ENCODE assay signal across 8 cellular contexts in the genomic region with DNA sequence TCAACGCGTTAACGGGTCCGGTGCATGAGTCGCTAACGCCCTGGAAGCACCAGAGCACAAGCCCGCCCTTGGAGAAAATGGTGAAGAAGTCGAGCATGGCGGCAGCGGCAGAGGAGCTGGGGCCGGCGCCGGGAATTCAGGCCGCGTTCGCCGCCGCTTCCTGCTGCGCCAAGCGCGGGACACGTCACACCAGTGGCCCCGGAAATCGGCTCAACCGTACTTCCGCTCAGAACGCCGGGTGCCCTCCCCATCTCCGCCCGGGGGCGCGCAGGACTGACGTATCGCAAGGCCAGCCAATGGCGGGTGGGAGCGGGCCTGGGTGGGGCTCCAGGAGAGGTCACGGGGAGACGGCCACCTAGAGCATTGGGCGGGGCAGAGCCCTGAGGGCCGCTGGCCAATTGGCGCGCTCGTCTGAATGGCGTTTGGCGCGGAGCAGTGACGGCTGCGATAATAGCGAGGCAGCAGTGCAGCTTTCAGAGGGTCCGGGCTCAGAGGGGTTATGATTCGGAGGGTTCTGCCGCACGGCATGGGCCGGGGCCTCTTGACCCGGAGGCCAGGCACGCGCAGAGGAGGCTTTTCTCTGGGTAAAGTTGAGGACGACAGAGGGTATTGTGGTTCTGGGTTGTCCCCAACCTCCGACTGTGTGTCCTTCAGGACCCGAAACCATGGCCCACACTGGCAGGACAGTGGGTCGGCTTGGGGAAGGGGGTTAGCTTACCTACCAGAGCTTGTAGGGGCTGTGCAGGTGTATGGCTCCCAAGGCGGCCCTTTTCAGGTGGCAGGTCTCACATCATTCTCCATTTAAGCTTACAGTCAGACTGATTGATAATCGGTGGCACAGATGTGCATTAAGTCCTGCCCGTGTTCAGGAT. TPM values are rescaled to one million over a fixed set of nuclear protein-coding genes. Genes with fewer than 3 reads are reported as not detected.
DNase-seq lines count a peak whose midpoint lies in the region; TF ChIP-seq lines count a peak whose summit lies in the region.

FOXRED1 (plus strand) TSS at position 447 of the 872 bp plus-strand sequence; CDS start at position 500, 53 bp downstream.
A gene with protein sequence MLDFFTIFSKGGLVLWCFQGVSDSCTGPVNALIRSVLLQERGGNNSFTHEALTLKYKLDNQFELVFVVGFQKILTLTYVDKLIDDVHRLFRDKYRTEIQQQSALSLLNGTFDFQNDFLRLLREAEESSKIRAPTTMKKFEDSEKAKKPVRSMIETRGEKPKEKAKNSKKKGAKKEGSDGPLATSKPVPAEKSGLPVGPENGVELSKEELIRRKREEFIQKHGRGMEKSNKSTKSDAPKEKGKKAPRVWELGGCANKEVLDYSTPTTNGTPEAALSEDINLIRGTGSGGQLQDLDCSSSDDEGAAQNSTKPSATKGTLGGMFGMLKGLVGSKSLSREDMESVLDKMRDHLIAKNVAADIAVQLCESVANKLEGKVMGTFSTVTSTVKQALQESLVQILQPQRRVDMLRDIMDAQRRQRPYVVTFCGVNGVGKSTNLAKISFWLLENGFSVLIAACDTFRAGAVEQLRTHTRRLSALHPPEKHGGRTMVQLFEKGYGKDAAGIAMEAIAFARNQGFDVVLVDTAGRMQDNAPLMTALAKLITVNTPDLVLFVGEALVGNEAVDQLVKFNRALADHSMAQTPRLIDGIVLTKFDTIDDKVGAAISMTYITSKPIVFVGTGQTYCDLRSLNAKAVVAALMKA (minus strand): TSS at position 188 of the 872 bp plus-strand sequence. CDS start 91 bp downstream, at position 97.

- H3K9me3 ChIP-seq in neuronal stem cell (replicated peaks in 1 of 2; ENCODE audit: control insufficient read depth in 2 of 2, insufficient read depth in 1 of 2, low read depth in 1 of 2, low read length in 2 of 2) = no peaks in the 10 kb centered on the region

- peak within 1 kb of the TSS; percentile 97 for H3K18ac ChIP-seq in neuronal stem cell (ENCODE audit: low read length)

- H3K4me1 Mint-ChIP-seq in activated naive CD4-positive, alpha-beta T cell treated with anti-CD3 and anti-CD28 coated beads for 36 hours (ENCODE audit: low read depth) = peaks cover 33% of the 10 kb centered on the region

- H2AFZ ChIP-seq in neuronal stem cell (ENCODE audit: low read length) = peak within 1 kb of the TSS; percentile 86

- H4K91ac ChIP-seq in neuronal stem cell (ENCODE audit: low read depth, low read length, poor library complexity) = no peak within 1 kb of the TSS

- H3K14ac ChIP-seq in neuronal stem cell (ENCODE audit: low read length) = peak within 1 kb of the TSS; percentile 92

- H3K27me3 ChIP-seq in neuronal stem cell (ENCODE audit: control insufficient read depth in 3 of 3, insufficient read depth in 3 of 3, low read depth in 1 of 3, low read length in 3 of 3) = no peaks in the 10 kb centered on the region

- no peak within 1 kb of the TSS for H2BK15ac ChIP-seq in neuronal stem cell (ENCODE audit: low read length)

- peak within 1 kb of the TSS; percentile 1 for H3K4ac ChIP-seq in neuronal stem cell (ENCODE audit: low read length)

- H2AK5ac ChIP-seq in neuronal stem cell (ENCODE audit: low read depth, low read length) = no peak within 1 kb of the TSS

- H3K27ac Mint-ChIP-seq in activated naive CD4-positive, alpha-beta T cell treated with anti-CD3 and anti-CD28 coated beads for 36 hours = peak within 1 kb of the TSS; percentile 95

- intact Hi-C loops in activated naive CD4-positive, alpha-beta T cell treated with anti-CD3 and anti-CD28 coated beads for 36 hours (cut with micrococcal nuclease) = loop anchor here (1.0 to 5.0 kb wide), 8 partner anchors 13 to 677 kb away; partner anchors contain the start of genes CHEK1, DCPS, FAM118B and PUS3

- H3K9ac ChIP-seq in neuronal stem cell (ENCODE audit: low read depth, low read length, poor library complexity) = peak within 1 kb of the TSS; percentile 97

- no peaks in the 10 kb centered on the region for H3K79me1 ChIP-seq in neuronal stem cell (ENCODE audit: low read depth, low read length)

- no CpG with 5 or more reads among the region's 64 CpGs for WGBS in neuronal stem cell (ENCODE audit: extremely low coverage in 2 of 2, insufficient read length in 2 of 2, insufficient replicate concordance in 1 of 2), 2 donors

- H3K27me3 Mint-ChIP-seq in activated naive CD4-positive, alpha-beta T cell treated with anti-CD3 and anti-CD28 coated beads for 36 hours (ENCODE audit: low read depth) = no peaks in the 10 kb centered on the region

- peak within 1 kb of the TSS; percentile 77 for H3K27ac ChIP-seq in neuronal stem cell (replicated peaks; ENCODE audit: low read length)

- TF ChIP-seq CTCF in HFF-Myc (IDR thresholded peaks at IDR 0.05; ENCODE audit: low read depth, low read length, missing control alignments) (no peak), subcutaneous adipose tissue (IDR thresholded peaks at IDR 0.05; ENCODE audit: low read depth) (no peak)

- peak within 1 kb of the TSS; percentile 93 for H3K4me3 Mint-ChIP-seq in activated naive CD4-positive, alpha-beta T cell treated with anti-CD3 and anti-CD28 coated beads for 36 hours

- no peak within 1 kb of the TSS for H2BK5ac ChIP-seq in neuronal stem cell (ENCODE audit: low read length)

- DNase-seq in GM03348 (ENCODE audit: low spot score) (peak; percentile 100), HFF-Myc (ENCODE audit: extremely low read depth, low read depth) (peak; percentile 95), NAMALWA (ENCODE audit: low spot score) (peak; percentile 99), SK-N-DZ (ENCODE audit: low spot score) (peak; percentile 95), foreskin melanocyte (peak; percentile 98), neuronal stem cell (ENCODE audit: low spot score) (peak; percentile 99)
- DNase-seq in activated naive CD4-positive, alpha-beta T cell treated with anti-CD3 and anti-CD28 coated beads for 36 hours = peak; percentile 100

- H3K4me1 ChIP-seq in neuronal stem cell (ENCODE audit: control insufficient read depth in 2 of 2, insufficient read depth in 1 of 2, low read depth in 1 of 2, low read length in 2 of 2) = peaks cover 8 to 15% of the 10 kb centered on the region in 2 donors

- H3K4me3 ChIP-seq in HFF-Myc (replicated peaks; ENCODE audit: low read depth, low read length) (peak within 1 kb of the TSS; percentile 82), neuronal stem cell (ENCODE audit: low read length in 2 of 2) (peak within 1 kb of the TSS; percentile 89 to 97)

- no peaks in the 10 kb centered on the region for H3K9me3 Mint-ChIP-seq in activated naive CD4-positive, alpha-beta T cell treated with anti-CD3 and anti-CD28 coated beads for 36 hours

- CTCF ChIA-PET in activated naive CD4-positive, alpha-beta T cell treated with anti-CD3 and anti-CD28 coated beads for 36 hours (lab: Charles Lee) = no interaction called here

- peak within 1 kb of the TSS; percentile 66 for H3K23ac ChIP-seq in neuronal stem cell (ENCODE audit: low read depth, low read length, poor library complexity)

- no peak within 1 kb of the TSS for H2BK12ac ChIP-seq in neuronal stem cell (ENCODE audit: low read length)

- H3K4me2 ChIP-seq in neuronal stem cell (ENCODE audit: insufficient read depth, low read length, poor library complexity, severe bottlenecking) = peak within 1 kb of the TSS; percentile 85

- H3K36me3 Mint-ChIP-seq in activated naive CD4-positive, alpha-beta T cell treated with anti-CD3 and anti-CD28 coated beads for 36 hours (ENCODE audit: low read depth) = peaks cover 53% of the 10 kb centered on the region

- H2BK120ac ChIP-seq in neuronal stem cell (ENCODE audit: low read depth, low read length) = no peak within 1 kb of the TSS

- H4K8ac ChIP-seq in neuronal stem cell (ENCODE audit: low read depth, low read length) = peak within 1 kb of the TSS; percentile 33

- peaks cover 46 to 67% of the 10 kb centered on the region in 2 donors for H3K36me3 ChIP-seq in neuronal stem cell (replicated peaks in 1 of 2; ENCODE audit: control insufficient read depth in 2 of 2, insufficient read depth in 2 of 2, low read length in 2 of 2)

RNA-seq across cellular contexts. Expression of gene FOXRED1, which starts in this region (rescaled TPM):
- polyA plus RNA-seq in SK-N-DZ (2014; cell fraction: cytosol; rRNA removed) = 44.6 and 48.7 TPM in 2 replicates
- 65.7 and 79.5 TPM in 2 replicates for polyA plus RNA-seq in SK-N-DZ (2014; cell fraction: nucleus; rRNA removed)
- 10 to 100 TPM; 41.2 to 48.6 TPM for total RNA-seq in activated naive CD4-positive, alpha-beta T cell treated with anti-CD3 and anti-CD28 coated beads for 36 hours
- 23.1 TPM for polyA plus RNA-seq in neuronal stem cell (2013, experiment 1 of 2)
- 23.5 TPM for polyA plus RNA-seq in neuronal stem cell (2013, experiment 2 of 2)
- total RNA-seq in subcutaneous adipose tissue = 10 to 100 TPM; 11.0 to 38.6 (median 15.7) TPM

RNA-seq across cellular contexts. Expression of the second gene that starts in this region (rescaled TPM):
- 28.1 and 30.0 TPM in 2 replicates for polyA plus RNA-seq in SK-N-DZ (2014; cell fraction: cytosol; rRNA removed)
- 50.4 and 54.0 TPM in 2 replicates for polyA plus RNA-seq in SK-N-DZ (2014; cell fraction: nucleus; rRNA removed)
- total RNA-seq in activated naive CD4-positive, alpha-beta T cell treated with anti-CD3 and anti-CD28 coated beads for 36 hours = 100 to 1,000 TPM; 137 to 142 TPM
- 34.6 TPM for polyA plus RNA-seq in neuronal stem cell (2013, experiment 1 of 2)
- 34.7 TPM for polyA plus RNA-seq in neuronal stem cell (2013, experiment 2 of 2)
- 10 to 100 TPM; 57.5 to 93.4 (median 63.4) TPM for total RNA-seq in subcutaneous adipose tissue

Comparison
In these comparisons a context has a peak if more than half of its experiments do, and no peak if none do; other contexts are left out.
1. Peak in every context shown above with its lines: DNase-seq, H3K4me3 ChIP-seq and H3K27ac ChIP-seq.